Comparison of ENCODE assay signal across 8 cellular contexts in genomic region chr20:11204926-11205768, GRCh38.
DNase-seq lines count a peak whose midpoint lies in the region; ATAC-seq and TF ChIP-seq lines count a peak whose summit lies in the region.

No MANE protein-coding gene starts in this region.

- peak; percentile 65 for DNase-seq in ELR (ENCODE audit: low read depth)
- DNase-seq in NCI-H748 (lab: John Stamatoyannopoulos, UW; ENCODE audit: unreplicated experiment) = peak; percentile 88
- DNase-seq in astrocyte of the cerebellum (ENCODE audit: low read depth) = peak; percentile 45
- peak; percentile 59 for DNase-seq in iPS-NIHi11 (ENCODE audit: low spot score)
- DNase-seq in substantia nigra (lab: John Stamatoyannopoulos, UW) = peak in 31 of 49 donors; percentile 2 to 60 (median 22)
- DNase-seq in stimulated activated CD4-positive, alpha-beta T cell treated with anti-CD3 and anti-CD28 coated beads, Interleukin-1b, Interleukin-23, amount 100 ng/mL, for 48 hours = no peak

- in situ Hi-C loops in astrocyte of the cerebellum (cut with HindIII; ENCODE audit: low sequenced_read_pairs) = no loop called here

- peak; percentile 75 for ATAC-seq in GM19397 (IDR thresholded peaks at IDR 0.05; ENCODE audit: unreplicated experiment)
- ATAC-seq in HG03442 (IDR thresholded peaks at IDR 0.05; ENCODE audit: unreplicated experiment) = peak; percentile 94

- TF ChIP-seq CTCF in astrocyte of the cerebellum (IDR thresholded peaks at IDR 0.05; ENCODE audit: low read depth, low read length, missing control alignments) = peak; percentile 82

- no peak overlapping the region for H3K4me3 ChIP-seq in astrocyte of the cerebellum (ENCODE audit: low read depth, low read length)

- H3K27ac ChIP-seq in substantia nigra (ENCODE audit: low read depth, low read length, poor library complexity, severe bottlenecking) = no peak overlapping the region
